25 cellular contexts compared by ENCODE assay signal in the genomic region with DNA sequence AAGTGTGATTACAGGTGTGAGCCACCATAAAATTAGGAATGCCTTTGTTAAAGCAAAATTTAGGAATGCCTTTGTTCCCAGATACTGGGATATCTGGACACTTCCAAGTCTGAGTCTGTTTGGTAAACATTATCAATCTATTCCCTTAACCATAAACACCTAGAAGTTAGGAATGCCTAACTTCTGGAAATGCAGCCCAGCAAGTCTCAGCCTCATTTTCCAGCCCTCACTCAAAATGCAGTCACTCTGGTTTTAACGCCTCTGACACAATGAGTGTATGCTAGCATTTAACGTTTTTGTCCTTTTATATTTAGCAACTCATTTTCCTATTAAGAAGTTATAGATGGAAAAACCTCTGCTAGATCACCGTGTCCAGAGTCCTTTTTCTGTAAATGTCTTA.
"Had no signal": no experiment of that assay in that cellular context is flagged by ENCODE, and none has a peak within 500 bp of the region (broad histone marks: within the 10 kb centered on the region; RNA-seq: fewer than 3 reads in every experiment).

No MANE protein-coding gene starts in this region.

- ATAC-seq: gastroesophageal sphincter; naive thymus-derived CD8-positive, alpha-beta T cell; sciatic nerve; stimulated activated naive B cell treated with anti-CD40 and anti-IgM and Interleukin-4, amounts not matched to agents 10 μg/mL and 1 μg/mL and 100 μg/mL, for 72 hours had no signal

- H3K27ac Mint-ChIP-seq: activated naive CD8-positive, alpha-beta T cell; stimulated activated naive B cell treated with anti-CD40 and anti-IgM and Interleukin-4, amounts not matched to agents 10 μg/mL and 1 μg/mL and 100 μg/mL, for 72 hours had no signal

- H3K9me3 Mint-ChIP-seq: naive thymus-derived CD8-positive, alpha-beta T cell; neural crest cell; stimulated activated naive B cell treated with anti-CD40 and anti-IgM and Interleukin-4, amounts not matched to agents 10 μg/mL and 1 μg/mL and 100 μg/mL, for 72 hours had no signal

- H3K4me3 Mint-ChIP-seq: activated naive CD8-positive, alpha-beta T cell; naive thymus-derived CD8-positive, alpha-beta T cell; neural crest cell; stimulated activated naive B cell treated with anti-CD40 and anti-IgM and Interleukin-4, amounts not matched to agents 10 μg/mL and 1 μg/mL and 100 μg/mL, for 72 hours had no signal

- H3K9me3 ChIP-seq: gastroesophageal sphincter, pancreas, prostate gland, suprapubic skin, transverse colon had no signal

- H3K4me3 ChIP-seq: gastroesophageal sphincter, hepatocyte, pancreas, prostate gland, suprapubic skin, transverse colon had no signal

- FAIRE-seq: bronchial epithelial cell, colon, pancreas, small intestine, urothelium cell line had no signal

- H3K4me1 ChIP-seq: gastroesophageal sphincter, pancreas, prostate gland, transverse colon had no signal

- H3K36me3 Mint-ChIP-seq: activated naive CD8-positive, alpha-beta T cell had no signal

- H3K27me3 Mint-ChIP-seq: activated naive CD8-positive, alpha-beta T cell; naive thymus-derived CD8-positive, alpha-beta T cell; stimulated activated naive B cell treated with anti-CD40 and anti-IgM and Interleukin-4, amounts not matched to agents 10 μg/mL and 1 μg/mL and 100 μg/mL, for 72 hours had no signal

- H3K36me3 ChIP-seq: pancreas, prostate gland, suprapubic skin, transverse colon had no signal

- H3K27me3 ChIP-seq: gastroesophageal sphincter, hepatocyte, pancreas, suprapubic skin, transverse colon had no signal

- DNase-seq: activated CD4-positive, alpha-beta T cell treated with anti-CD3 and anti-CD28 coated beads for 4 hours; activated CD4-positive, alpha-beta T cell treated with anti-CD3 and anti-CD28 coated beads, Interleukin-2, amount 50 U/mL, for 48 hours; activated CD8-positive, alpha-beta memory T cell treated with anti-CD3 and anti-CD28 coated beads for 24 hours; activated effector memory CD4-positive, alpha-beta T cell treated with Interleukin-2 at 50 U/mL for 16 hours; activated naive CD4-positive, alpha-beta T cell treated with Interleukin-2 at 50 U/mL for 16 hours; anterior cingulate cortex; effector memory CD4-positive, alpha-beta T cell; naive thymus-derived CD8-positive, alpha-beta T cell; nucleus accumbens; retina; stimulated activated CD4-positive, alpha-beta T cell treated with anti-CD3 and anti-CD28 coated beads, Interleukin-4, amount 100 ng/mL, for 4 hours; stimulated activated naive B cell treated with anti-CD40 and anti-IgM and Interleukin-4, amounts not matched to agents 10 μg/mL and 1 μg/mL and 100 μg/mL, for 72 hours; transverse colon had no signal

- H3K4me2 ChIP-seq: hepatocyte had no signal

- H3K27ac ChIP-seq: gastroesophageal sphincter, pancreas, prostate gland, transverse colon had no signal

- H3K79me2 ChIP-seq: hepatocyte had no signal

- H2AFZ ChIP-seq: hepatocyte had no signal
